5 cellular contexts compared by ENCODE assay signal in the genomic region with DNA sequence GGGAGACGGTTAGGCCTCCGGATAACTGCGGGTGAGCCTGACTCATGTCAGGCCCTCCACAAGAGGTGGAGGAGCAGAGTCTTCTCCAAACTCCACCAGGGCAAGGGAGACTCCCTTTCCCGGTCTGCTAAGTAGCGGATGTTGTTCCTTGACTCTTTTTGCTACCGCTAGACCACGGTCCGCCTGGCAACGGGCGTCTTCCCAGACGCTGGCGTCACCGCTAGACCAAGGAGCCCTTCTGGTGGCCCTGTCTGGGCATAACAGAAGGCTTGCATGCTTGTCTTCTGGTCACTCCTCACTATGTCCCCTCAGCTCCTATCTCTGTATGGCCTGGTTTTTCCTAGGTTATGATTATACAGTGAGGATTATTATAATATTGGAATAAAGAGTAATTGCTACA. TPM values are rescaled to one million over a fixed set of nuclear protein-coding genes. Genes with fewer than 3 reads are reported as not detected.
"Had no signal": no experiment of that assay in that cellular context is flagged by ENCODE, and none has a peak within 500 bp of the region (broad histone marks: within the 10 kb centered on the region; RNA-seq: fewer than 3 reads in every experiment).

No MANE protein-coding gene starts in this region.

RNA-seq across cellular contexts. Expression of gene C11orf21, which starts 15.4 kb away (rescaled TPM):
- total RNA-seq: dermis microvascular lymphatic vessel endothelial cell had no signal
- polyA plus RNA-seq: neural cell had no signal

RNA-seq across cellular contexts. Expression of gene TSPAN32, which starts 15.5 kb away (rescaled TPM):
- total RNA-seq: dermis microvascular lymphatic vessel endothelial cell, occipital lobe had no signal
- polyA plus RNA-seq: neural cell had no signal

RNA-seq across cellular contexts. Expression of gene ASCL2, which starts 16.0 kb away (rescaled TPM):
- total RNA-seq: dermis microvascular lymphatic vessel endothelial cell, skeletal muscle tissue had no signal
- polyA plus RNA-seq: naive thymus-derived CD4-positive, alpha-beta T cell; neural cell had no signal
